Comparison of ENCODE assay signal across 24 cellular contexts in genomic region chr5:180399391-180399790, GRCh38. TPM values are rescaled to one million over a fixed set of nuclear protein-coding genes. Genes with fewer than 3 reads are reported as not detected.
DNase-seq lines count a peak whose midpoint lies in the region; ATAC-seq, FAIRE-seq and TF ChIP-seq lines count a peak whose summit lies in the region.
"Had no signal": no experiment of that assay in that cellular context is flagged by ENCODE, and none has a peak within 500 bp of the region (broad histone marks: within the 10 kb centered on the region; RNA-seq: fewer than 3 reads in every experiment).

No MANE protein-coding gene starts in this region.

- H3K14ac ChIP-seq in H1 (ENCODE audit: insufficient read length) = no peak overlapping the region

- no peak overlapping the region for H3K18ac ChIP-seq in H1 (ENCODE audit: extremely low read depth, low read length)

- POLR2A ChIA-PET in SK-N-SH (lab: Yijun Ruan, JAX) (no interaction called here), H1 (lab: Charles Lee; ENCODE audit: partially characterized antibody) (no interaction called here)

- intact Hi-C loops in aorta (cut with DNase I) = no loop called here

- H2AK5ac ChIP-seq in H1 (ENCODE audit: low read depth, low read length) = no peak overlapping the region

- H3K27me3 ChIP-seq in SK-N-SH (ENCODE audit: insufficient read depth) = no peaks in the 10 kb centered on the region
- no peaks in the 10 kb centered on the region for H3K27me3 ChIP-seq in H1 (replicated peaks in 1 of 4; ENCODE audit: control insufficient read depth in 3 of 4, extremely low read depth in 1 of 4, insufficient read depth in 3 of 4, low read length in 3 of 4)
- no peaks in the 10 kb centered on the region for H3K27me3 ChIP-seq in aorta (ENCODE audit: control insufficient read depth in 1 of 2, insufficient read depth in 2 of 2, low read length in 1 of 2)
- H3K27me3 ChIP-seq: BE2C, MG63 had no signal

- H3K36me3 Mint-ChIP-seq in nephron (ENCODE audit: low read depth) = no peaks in the 10 kb centered on the region

- H2BK5ac ChIP-seq in H1 (ENCODE audit: low read depth, low read length) = no peak overlapping the region

- H3K36me3 ChIP-seq in SK-N-SH (replicated peaks in 1 of 2; ENCODE audit: control insufficient read depth in 1 of 2, insufficient read depth in 2 of 2, low read length in 1 of 2) (no peaks in the 10 kb centered on the region), H1 (ENCODE audit: control insufficient read depth in 2 of 4, insufficient read depth in 4 of 4, low read length in 3 of 4) (no peaks in the 10 kb centered on the region), aorta (ENCODE audit: control insufficient read depth in 1 of 2, insufficient read depth in 2 of 2, low read length in 1 of 2) (no peaks in the 10 kb centered on the region)
- H3K36me3 ChIP-seq: BE2C, MG63 had no signal

- H4K5ac ChIP-seq in H1 (ENCODE audit: insufficient read length, low read depth, low read length) = no peak overlapping the region

- TF ChIP-seq EP300 in SK-N-SH (IDR thresholded peaks at IDR 0.05; ENCODE audit: borderline replicate concordance in 1 of 2, low read depth in 1 of 2, low read length in 1 of 2) (no peak), H1 (IDR thresholded peaks at IDR 0.05; ENCODE audit: borderline replicate concordance in 1 of 2, low read depth in 2 of 2, low read length in 2 of 2) (no peak)

- peaks cover under 1% of the 10 kb centered on the region for H3K27me3 Mint-ChIP-seq in nephron (ENCODE audit: low read depth)

- H3K4me1 Mint-ChIP-seq in nephron = peaks cover 19% of the 10 kb centered on the region

- H2BK15ac ChIP-seq in H1 (ENCODE audit: low read length) = no peak overlapping the region

- H4K20me1 ChIP-seq in SK-N-SH (ENCODE audit: insufficient read depth) (no peaks in the 10 kb centered on the region), H1 (replicated peaks in 1 of 2; ENCODE audit: control insufficient read depth in 1 of 2, insufficient read depth in 2 of 2, low read length in 2 of 2) (no peaks in the 10 kb centered on the region)

- H3K79me2 ChIP-seq in SK-N-SH (ENCODE audit: insufficient read depth) (no peaks in the 10 kb centered on the region), H1 (ENCODE audit: control insufficient read depth in 1 of 2, insufficient read depth in 2 of 2, low read length in 2 of 2) (no peaks in the 10 kb centered on the region)

- CTCF ChIA-PET in SK-N-SH (lab: Yijun Ruan, JAX) (interaction anchor here (1.2 kb wide), 1 partner anchor 70 kb away, joined by 3 read pairs; no protein-coding TSS in a partner anchor), H1 (lab: Charles Lee; ENCODE audit: partially characterized antibody) (interaction anchor here (0.9 to 1.3 kb wide), 4 partner anchors 19 to 86 kb away, joined by 3 read pairs; no protein-coding TSS in a partner anchor)

- no peak overlapping the region for H3K4me3 ChIP-seq in SK-N-SH (ENCODE audit: low read depth in 2 of 2, low read length in 1 of 2)
- no peak overlapping the region for H3K4me3 ChIP-seq in H1 (ENCODE audit: extremely low read depth in 1 of 4, insufficient read depth in 2 of 4, low read depth in 3 of 4, low read length in 4 of 4)
- H3K4me3 ChIP-seq in aorta (ENCODE audit: low read length in 2 of 2) = no peak overlapping the region
- H3K4me3 ChIP-seq: MG63 had no signal

- H3K23me2 ChIP-seq in H1 (ENCODE audit: low read depth, low read length) = no peaks in the 10 kb centered on the region

- H4K8ac ChIP-seq in H1 (ENCODE audit: extremely low read depth, insufficient read depth, low read length) = peak overlapping the region; percentile 22; the same call in 1 of the 2 replicates

- FAIRE-seq in H1 (lab: Jason Lieb, UNC) = no peak
- FAIRE-seq: GM12892 had no signal

- H3K27ac ChIP-seq in SK-N-SH (ENCODE audit: low read depth in 2 of 2, low read length in 1 of 2) = no peak overlapping the region
- H3K27ac ChIP-seq in H1 (ENCODE audit: low read depth, low read length) = no peak overlapping the region
- H3K27ac ChIP-seq in aorta (ENCODE audit: low read depth in 1 of 2, low read length in 2 of 2) = no peak overlapping the region
- H3K27ac ChIP-seq: 22Rv1, KMS-11, RWPE1 had no signal

- H3K9me3 ChIP-seq in SK-N-SH (no peaks in the 10 kb centered on the region), H1 (ENCODE audit: insufficient read depth in 2 of 2, low read depth in 1 of 2, low read length in 1 of 2) (0 out of 4 replicates have a peak, but pooled peaks cover 0 to 2% of the 10 kb centered on the region in 2 experiments), aorta (ENCODE audit: control insufficient read depth, low read length) (peaks cover 9% of the 10 kb centered on the region)
- H3K9me3 ChIP-seq: BE2C, MG63 had no signal

- no peaks in the 10 kb centered on the region for H3K9me2 ChIP-seq in SK-N-SH

- no peak for ATAC-seq in SK-N-SH treated with all-trans-retinoic acid at 6 μM for 48 hours
- peak; percentile 33 for ATAC-seq in aorta (ENCODE audit: low FRiP score)
- no peak for ATAC-seq in GM18517 (IDR thresholded peaks at IDR 0.05; ENCODE audit: unreplicated experiment)
- ATAC-seq: PC-3 had no signal

- H3K23ac ChIP-seq in H1 (ENCODE audit: insufficient read length) = no peak overlapping the region

- no peak overlapping the region for H3K56ac ChIP-seq in H1 (replicated peaks; ENCODE audit: insufficient read length, low read depth, low read length)

- no peak overlapping the region for H2BK12ac ChIP-seq in H1 (ENCODE audit: low read depth, low read length)

- no peak overlapping the region for H2BK120ac ChIP-seq in H1 (replicated peaks; ENCODE audit: low read depth, low read length)

- no peak overlapping the region for H2AFZ ChIP-seq in SK-N-SH (ENCODE audit: low read depth)
- peak overlapping the region; percentile 95; the same call in 1 of the 2 replicates for H2AFZ ChIP-seq in H1 (ENCODE audit: low read length)

- H3K27ac Mint-ChIP-seq in nephron = peak overlapping the region; percentile 56 to 77 (median 59)
- H3K27ac Mint-ChIP-seq: CD4-positive, alpha-beta T cell had no signal

- H3K4ac ChIP-seq in H1 (replicated peaks; ENCODE audit: insufficient read length, low read depth, low read length) = no peak overlapping the region

- H2BK20ac ChIP-seq in H1 (ENCODE audit: low read length) = no peak overlapping the region

- H3K9me3 Mint-ChIP-seq in nephron = peaks cover 2% of the 10 kb centered on the region
- H3K9me3 Mint-ChIP-seq: CD4-positive, alpha-beta T cell had no signal

- TF ChIP-seq RAD21 in SK-N-SH (IDR thresholded peaks at IDR 0.05; ENCODE audit: low read length) (no peak), H1 (IDR thresholded peaks at IDR 0.05 in 1 of 2, conservative IDR thresholded peaks at IDR 0.05 in 1 of 2; ENCODE audit: low read depth in 2 of 2, low read length in 2 of 2) (no peak)

- 50% methylated on average over 9 of the region's 12 CpGs for WGBS in SK-N-SH (ENCODE audit: low lambda C conversion rate)
- 92% methylated on average over 12 of the region's 12 CpGs; no CpG with 5 or more reads in 1 of the 2 experiments for WGBS in H1 (ENCODE audit: extremely low coverage in 1 of 2, insufficient coverage in 1 of 2, insufficient read length in 1 of 2, insufficient replicate concordance in 2 of 2, low coverage in 1 of 2, low lambda C conversion rate in 2 of 2, missing lambda C conversion rate in 1 of 2), 2 experiments
- WGBS in aorta, 2 donors = 62 to 77% methylated on average over 12 of the region's 12 CpGs

- TF ChIP-seq CTCF in SK-N-SH (IDR thresholded peaks at IDR 0.05) (no peak), H1 (IDR thresholded peaks at IDR 0.05; ENCODE audit: control extremely low read depth in 1 of 3, insufficient read depth in 1 of 3, low read depth in 1 of 3, low read length in 3 of 3) (no peak), nephron (IDR thresholded peaks at IDR 0.05; ENCODE audit: unreplicated experiment in 3 of 3) (no peak)

- H3F3A ChIP-seq in SK-N-SH (replicated peaks; ENCODE audit: insufficient read depth) = no peaks in the 10 kb centered on the region

- no peak overlapping the region for H3K4me2 ChIP-seq in SK-N-SH
- no peak overlapping the region for H3K4me2 ChIP-seq in H1 (ENCODE audit: insufficient read depth in 1 of 2, low read depth in 2 of 2, low read length in 2 of 2)
- H3K4me2 ChIP-seq: KMS-11 had no signal

- no peak overlapping the region for H3K4me3 Mint-ChIP-seq in nephron
- H3K4me3 Mint-ChIP-seq: CD4-positive, alpha-beta T cell had no signal

- DNase-seq in SK-N-SH (peak; percentile 8), H1 (ENCODE audit: low read depth in 1 of 2, low spot score in 2 of 2) (no peak), aorta (peak in 1 of 2 donors; percentile 76), activated gamma-delta T cell treated with Interleukin-2 at 50 U/mL for 16 hours (no peak), mucosa of gallbladder (ENCODE audit: low spot score) (no peak)
- DNase-seq: BE2C; CD4-positive, alpha-beta T cell; DND-41; GDM1; HCEC 1CT; MG63; NCI-H1092; NCI-H146; NCI-H2081 treated with DMSO at 0.1 percent for 48 hours; NCI-H510A; NCI-H774; PC-3 had no signal

- H3K4me1 ChIP-seq in SK-N-SH (ENCODE audit: control insufficient read depth in 1 of 2, insufficient read depth in 2 of 2, low read depth in 1 of 2, low read length in 1 of 2) (no peaks in the 10 kb centered on the region), H1 (replicated peaks in 1 of 4; ENCODE audit: control insufficient read depth in 3 of 4, insufficient read depth in 4 of 4, low read length in 3 of 4) (no peaks in the 10 kb centered on the region; a peak in 1 of 7 replicates), aorta (ENCODE audit: control insufficient read depth in 1 of 2, insufficient read depth in 2 of 2, low read length in 2 of 2) (no peaks in the 10 kb centered on the region)
- H3K4me1 ChIP-seq: BE2C had no signal

- H3K9ac ChIP-seq in SK-N-SH (no peak overlapping the region), H1 (replicated peaks in 1 of 4; ENCODE audit: extremely low read depth in 1 of 4, low read depth in 3 of 4, low read length in 3 of 4) (no peak overlapping the region; a peak in 1 of 7 replicates)
- H3K9ac ChIP-seq: KMS-11 had no signal

- no peaks in the 10 kb centered on the region; the same call in 1 of the 2 replicates for H3K79me1 ChIP-seq in H1 (ENCODE audit: low read depth, low read length)

- TF ChIP-seq POLR2A in H1 (IDR thresholded peaks at IDR 0.05; ENCODE audit: control extremely low read depth in 1 of 2, low read depth in 2 of 2, low read length in 2 of 2) = no peak

- no peak overlapping the region for H4K91ac ChIP-seq in H1 (replicated peaks; ENCODE audit: insufficient read length, low read length)

RNA-seq across cellular contexts. Expression of gene GFPT2, which starts 46.3 kb away (rescaled TPM):
- polyA plus RNA-seq in SK-N-SH (2012; rRNA removed) (8.1 and 8.9 TPM in 2 replicates), H1 (2011; rRNA removed) (83.7 and 90.0 TPM in 2 replicates), aorta (1 to 10 TPM; 1.1 to 3.7 TPM)
- polyA plus RNA-seq in SK-N-SH (2012; cell fraction: cytosol; rRNA removed) = 7.2 and 8.7 TPM in 2 replicates
- 10.5 and 13.5 TPM in 2 replicates for polyA plus RNA-seq in SK-N-SH (2012; cell fraction: nucleus; rRNA removed)
- total RNA-seq in H1 (2021; fragmentation: NEBNext Ultra II Directional; extraction: Animal tissue kit (Norgen Biotek cat#: 25700)) = 141 and 143 TPM in 2 replicates
- polyA plus RNA-seq in H1 (2011; cell fraction: cytosol; rRNA removed) = 101 TPM
- polyA plus RNA-seq in H1 (2011; cell fraction: nucleus; rRNA removed) = 136 TPM
- polyA plus RNA-seq in H1 (2012, experiment 1 of 2) = 78.6 to 104 TPM (median 83.3 TPM) in 4 replicates
- 47.5 TPM for polyA plus RNA-seq in H1 (2012, experiment 2 of 2)
- 73.7 TPM for polyA plus RNA-seq in H1 (2013, experiment 1 of 2)
- polyA plus RNA-seq in H1 (2013, experiment 2 of 2) = 66.5 TPM
- 118 and 127 TPM in 2 replicates for polyA minus RNA-seq in H1 (2011; rRNA and poly(A)+ RNA removed)
- 56.6 TPM for polyA minus RNA-seq in H1 (2011; cell fraction: cytosol; rRNA and poly(A)+ RNA removed)
- polyA minus RNA-seq in H1 (2011; cell fraction: nucleus; rRNA and poly(A)+ RNA removed) = 80.8 TPM
- total RNA-seq in aorta (10 to 100 TPM; 60.1 to 60.2 TPM), mucosa of gallbladder (9.4 TPM)
